ENCODE assay signal across 18 cellular contexts in the genomic region with DNA sequence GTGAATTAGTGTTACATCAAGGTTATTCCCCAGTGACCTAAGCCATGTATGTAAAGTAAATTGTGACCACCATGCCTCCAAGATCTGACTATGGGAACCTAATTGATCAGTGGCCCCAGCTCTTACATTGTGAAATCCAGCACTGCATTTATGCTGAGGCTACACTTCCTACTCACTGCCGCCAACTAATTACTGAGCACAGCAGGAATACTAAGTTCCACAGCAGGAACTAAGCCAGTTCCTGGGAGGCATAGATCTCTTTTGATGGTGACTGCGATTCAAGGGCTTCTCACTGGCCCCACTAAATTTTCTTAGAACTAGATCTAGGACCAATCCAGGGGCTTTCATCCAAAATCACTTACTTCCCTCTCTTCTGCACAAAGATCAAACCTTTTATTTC. TPM values are rescaled to one million over a fixed set of nuclear protein-coding genes. Genes with fewer than 3 reads are reported as not detected.
"Had no signal": no experiment of that assay in that cellular context is flagged by ENCODE, and none has a peak within 500 bp of the region (broad histone marks: within the 10 kb centered on the region; RNA-seq: fewer than 3 reads in every experiment).

No MANE protein-coding gene starts in this region.

- H3K27me3 ChIP-seq: adrenal gland, gastroesophageal sphincter, heart right ventricle, pancreas, tibial artery, uterus had no signal

- H3K4me1 ChIP-seq: adrenal gland, heart right ventricle, pancreas, uterus had no signal

- ATAC-seq: gastroesophageal sphincter; heart right ventricle; left lobe of liver; pancreas; stimulated activated memory B cell treated with anti-CD40 and anti-IgM and Interleukin-4, amounts not matched to agents 10 μg/mL and 1 μg/mL and 100 μg/mL, for 72 hours had no signal

- H3K4me3 ChIP-seq: adrenal gland, gastroesophageal sphincter, heart right ventricle, pancreas, tibial artery, uterus had no signal

- H3K36me3 ChIP-seq: adrenal gland, gastroesophageal sphincter, heart right ventricle, pancreas, tibial artery, uterus had no signal

- H3K27ac ChIP-seq: adrenal gland, gastroesophageal sphincter, heart right ventricle, pancreas, tibial artery, uterus had no signal

- DNase-seq: activated CD4-positive, alpha-beta memory T cell treated with anti-CD3 and anti-CD28 coated beads, Interleukin-2, amount 10 ng/mL, durations not matched to agents 7 days and 5 days; activated CD4-positive, alpha-beta T cell treated with anti-CD3 and anti-CD28 coated beads for 4 hours; activated effector memory CD4-positive, alpha-beta T cell treated with anti-CD3 and anti-CD28 coated beads, Interleukin-2, amount 50 U/mL, for 16 hours; activated T-cell treated with anti-CD3 and anti-CD28 coated beads, Interleukin-2, amount 50 U/mL, for 48 hours; adrenal gland; heart right ventricle; mammary epithelial cell; naive B cell; pancreas; stimulated activated CD4-positive, alpha-beta T cell treated with anti-CD3 and anti-CD28 coated beads, Interleukin-2, amount 100 ng/mL, for 48 hours; tibial artery; uterus had no signal

- H3K9me3 ChIP-seq: adrenal gland, gastroesophageal sphincter, heart right ventricle, pancreas, tibial artery, uterus had no signal

RNA-seq across cellular contexts. Expression of a gene that starts 45.9 kb away (rescaled TPM):
- total RNA-seq: activated CD4-positive, alpha-beta memory T cell treated with anti-CD3 and anti-CD28 coated beads, Interleukin-2, amount 10 ng/mL, durations not matched to agents 7 days and 5 days; cardiac septum; left lobe of liver; mammary epithelial cell; mononuclear cell; subcutaneous adipose tissue had no signal
